In the genomic region with DNA sequence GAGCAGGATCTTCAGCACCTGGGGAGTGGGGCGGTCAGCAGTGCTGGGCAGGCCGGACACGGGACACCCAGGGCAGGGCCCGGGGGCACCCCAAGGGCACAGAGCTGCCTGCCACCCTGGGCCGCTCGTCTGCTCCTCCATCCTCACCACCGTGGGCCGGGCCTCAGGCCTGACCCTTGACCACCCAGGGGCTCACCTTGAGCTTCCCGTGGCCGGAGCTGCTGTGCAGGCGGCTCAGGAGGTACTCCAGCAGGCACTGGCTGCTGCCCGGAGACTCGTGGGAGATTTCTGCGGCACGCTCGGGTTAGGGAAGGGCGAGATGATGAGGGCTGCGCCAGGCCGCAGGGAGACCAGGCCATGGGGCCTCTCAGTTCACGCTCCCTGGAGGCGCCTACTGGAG, we compare ENCODE assay signal across 11 cellular contexts.
"Had no signal": no experiment of that assay in that cellular context is flagged by ENCODE, and none has a peak within 500 bp of the region (broad histone marks: within the 10 kb centered on the region; RNA-seq: fewer than 3 reads in every experiment).

No MANE protein-coding gene starts in this region.

- H3K27ac ChIP-seq: heart right ventricle, left ventricle myocardium inferior, neutrophil, tibial artery, vagina had no signal

- H3K9me3 ChIP-seq: heart right ventricle, left ventricle myocardium inferior, neutrophil, tibial artery, vagina had no signal

- DNase-seq: activated naive CD4-positive, alpha-beta T cell; activated T-cell treated with anti-CD3 and anti-CD28 coated beads, Interleukin-2, amount 50 U/mL, for 48 hours; foreskin melanocyte; left ventricle myocardium inferior; mesendoderm; small intestine; T-helper 2 cell; tibial artery had no signal

- H3K27me3 ChIP-seq: heart right ventricle, neutrophil, tibial artery, vagina had no signal

- ATAC-seq: heart right ventricle had no signal
